8 cellular contexts compared by ENCODE assay signal in genomic region chr19:36688058-36688457, GRCh38. TPM values are rescaled to one million over a fixed set of nuclear protein-coding genes. Genes with fewer than 3 reads are reported as not detected.
DNase-seq lines count a peak whose midpoint lies in the region; ATAC-seq and TF ChIP-seq lines count a peak whose summit lies in the region.

No MANE protein-coding gene starts in this region.

- DNase-seq in activated CD4-positive, alpha-beta T cell treated with anti-CD3 and anti-CD28 coated beads for 48 hours: peak; percentile 14
- DNase-seq in activated CD4-positive, alpha-beta T cell treated with anti-CD3 and anti-CD28 coated beads, Interleukin-2, amount 50 U/mL, for 4 hours: no peak
- DNase-seq in immature natural killer cell (no peak), suprapubic skin (ENCODE audit: low spot score in 2 of 2) (no peak), posterior vena cava (ENCODE audit: low spot score) (no peak), Ammon's horn (ENCODE audit: low spot score) (no peak)

- H3K9me3 Mint-ChIP-seq in activated T-helper 17 cell treated with anti-CD3 and anti-CD28 coated beads, Interleukin-2, amount 50 U/mL, for 72 hours: peaks cover 9% of the 10 kb centered on the region
- H3K9me3 Mint-ChIP-seq in immature natural killer cell: peaks cover 0 to 3% (median 0%) of the 10 kb centered on the region in 6 donors

- TF ChIP-seq POLR2A in suprapubic skin (IDR thresholded peaks at IDR 0.05): no peak

- no peak for TF ChIP-seq EP300 in suprapubic skin (IDR thresholded peaks at IDR 0.05)

- peaks cover 37% of the 10 kb centered on the region for H3K36me3 ChIP-seq in suprapubic skin

- no peak for TF ChIP-seq CTCF in suprapubic skin (IDR thresholded peaks at IDR 0.05)

- no peak for ATAC-seq in activated T-helper 17 cell treated with anti-CD3 and anti-CD28 coated beads, Interleukin-2, amount 50 U/mL, for 72 hours (replicated peaks)
- ATAC-seq in GM21390 (IDR thresholded peaks at IDR 0.05; ENCODE audit: unreplicated experiment): no peak

- peak overlapping the region; percentile 95 for H3K27ac Mint-ChIP-seq in activated T-helper 17 cell treated with anti-CD3 and anti-CD28 coated beads, Interleukin-2, amount 50 U/mL, for 72 hours
- H3K27ac Mint-ChIP-seq in immature natural killer cell: peak overlapping the region; percentile 93 to 98 (median 94)

- intact Hi-C loops in posterior vena cava (cut with DNase I): no loop called here

- no peaks in the 10 kb centered on the region for H3K27me3 ChIP-seq in suprapubic skin

- H3K27ac ChIP-seq in suprapubic skin: peak overlapping the region; percentile 82

- H3K36me3 Mint-ChIP-seq in activated T-helper 17 cell treated with anti-CD3 and anti-CD28 coated beads, Interleukin-2, amount 50 U/mL, for 72 hours (ENCODE audit: low read depth): peaks cover 67% of the 10 kb centered on the region
- H3K36me3 Mint-ChIP-seq in immature natural killer cell: peaks cover 27 to 37% (median 33%) of the 10 kb centered on the region in 3 donors

- no peaks in the 10 kb centered on the region for H3K9me3 ChIP-seq in suprapubic skin

- WGBS in suprapubic skin: 5% methylated on average over 9 of the region's 9 CpGs

- no peaks in the 10 kb centered on the region for H3K27me3 Mint-ChIP-seq in activated T-helper 17 cell treated with anti-CD3 and anti-CD28 coated beads, Interleukin-2, amount 50 U/mL, for 72 hours
- peaks cover 6 to 12% (median 11%) of the 10 kb centered on the region in 3 donors for H3K27me3 Mint-ChIP-seq in immature natural killer cell (ENCODE audit: low read depth in 3 of 3)

- peak overlapping the region; percentile 85 for H3K4me3 ChIP-seq in suprapubic skin

- peak overlapping the region; percentile 97 for H3K4me3 Mint-ChIP-seq in activated T-helper 17 cell treated with anti-CD3 and anti-CD28 coated beads, Interleukin-2, amount 50 U/mL, for 72 hours
- peak overlapping the region; percentile 98 to 99 (median 99) for H3K4me3 Mint-ChIP-seq in immature natural killer cell

- peaks cover 15% of the 10 kb centered on the region for H3K4me1 Mint-ChIP-seq in activated T-helper 17 cell treated with anti-CD3 and anti-CD28 coated beads, Interleukin-2, amount 50 U/mL, for 72 hours
- H3K4me1 Mint-ChIP-seq in immature natural killer cell: peaks cover 39 to 40% of the 10 kb centered on the region in 2 donors

- H3K4me1 ChIP-seq in suprapubic skin: peaks cover 20% of the 10 kb centered on the region

RNA-seq across cellular contexts. Expression of gene ZNF567, which starts 0.6 kb away (rescaled TPM):
- 1 to 10 TPM; 4.3 to 8.6 TPM for total RNA-seq in activated T-helper 17 cell treated with anti-CD3 and anti-CD28 coated beads, Interleukin-2, amount 50 U/mL, for 72 hours
- 1 to 10 TPM; 4.6 to 7.9 (median 4.8) TPM for polyA plus RNA-seq in immature natural killer cell
- 10 to 100 TPM in 2 of 4 donors, 1 to 10 TPM in 2; 7.0 to 19.8 (median 11.4) TPM for total RNA-seq in suprapubic skin
- total RNA-seq in posterior vena cava: 1 to 10 TPM; 5.5 to 7.8 TPM

RNA-seq across cellular contexts. Expression of gene ZNF461, which starts 21.4 kb away (rescaled TPM):
- total RNA-seq in activated T-helper 17 cell treated with anti-CD3 and anti-CD28 coated beads, Interleukin-2, amount 50 U/mL, for 72 hours: 1 to 10 TPM; 3.2 to 7.4 TPM
- 1 to 10 TPM; 2.6 to 7.8 (median 4.0) TPM for polyA plus RNA-seq in immature natural killer cell
- total RNA-seq in suprapubic skin: 10 to 100 TPM in 1 of 4 donors, 1 to 10 TPM in 3; 5.5 to 13.5 (median 8.6) TPM
- 1 to 10 TPM; 7.3 to 9.7 TPM for total RNA-seq in posterior vena cava
